In genomic region chr4:3784469-3785291, GRCh38 we compare ENCODE assay signal across 21 cellular contexts. TPM values are rescaled to one million over a fixed set of nuclear protein-coding genes. Genes with fewer than 3 reads are reported as not detected.
DNase-seq lines count a peak whose midpoint lies in the region; ATAC-seq, FAIRE-seq and TF ChIP-seq lines count a peak whose summit lies in the region.
"Had no signal": no experiment of that assay in that cellular context is flagged by ENCODE, and none has a peak within 500 bp of the region (broad histone marks: within the 10 kb centered on the region; RNA-seq: fewer than 3 reads in every experiment).

No MANE protein-coding gene starts in this region.

- WGBS in pancreas, 2 donors, result 27 to 33% methylated on average over 23 of the region's 23 CpGs

- intact Hi-C loops in pancreas (cut with DNase I), result no loop called here

- H3K36me3 ChIP-seq in bronchial epithelial cell (ENCODE audit: control insufficient read depth, insufficient read depth, low read length), result no peaks in the 10 kb centered on the region
- H3K36me3 ChIP-seq in pancreas, result no peaks in the 10 kb centered on the region
- H3K36me3 ChIP-seq: esophagus muscularis mucosa, thoracic aorta had no signal

- no peaks in the 10 kb centered on the region for H3K9me3 ChIP-seq in pancreas
- H3K9me3 ChIP-seq: A549, esophagus muscularis mucosa, SK-N-SH, thoracic aorta had no signal

- DNase-seq in NCI-H82 (lab: John Stamatoyannopoulos, UW), result peak; percentile 30
- DNase-seq in NCI-H82 treated with DMSO at 0.1 percent for 48 hours (lab: John Stamatoyannopoulos, UW; ENCODE audit: unreplicated experiment), result no peak
- DNase-seq in NCI-H2196 (lab: John Stamatoyannopoulos, UW; ENCODE audit: unreplicated experiment), result peak; percentile 81
- peak; percentile 7 for DNase-seq in bronchial epithelial cell (ENCODE audit: low read depth)
- DNase-seq in pancreas, result peak in 2 of 6 donors; percentile 31 to 75
- no peak for DNase-seq in medulla oblongata (ENCODE audit: extremely low spot score)
- DNase-seq: activated naive CD4-positive, alpha-beta T cell treated with Interleukin-2 at 50 U/mL for 16 hours; activated T-cell treated with anti-CD3 and anti-CD28 coated beads, Interleukin-2, amount 50 U/mL, for 1 hour; C1 segment of cervical spinal cord; effector CD8-positive, alpha-beta T cell; KG1; MV-4-11; NCI-H2029; SK-N-SH; stimulated activated CD4-positive, alpha-beta T cell treated with anti-CD3 and anti-CD28 coated beads, Interleukin-1b, Interleukin-23, amount 100 ng/mL, for 48 hours; stimulated activated naive B cell treated with anti-CD40 and anti-IgM and Interleukin-4, amounts not matched to agents 10 μg/mL and 1 μg/mL and 100 μg/mL, for 72 hours had no signal

- H3K27me3 ChIP-seq in bronchial epithelial cell (ENCODE audit: control insufficient read depth, insufficient read depth, low read length) (no peaks in the 10 kb centered on the region), pancreas (peaks cover 0 to 5% (median 0%) of the 10 kb centered on the region in 4 donors)

- FAIRE-seq in bronchial epithelial cell (lab: Jason Lieb, UNC) (no peak), pancreas (lab: Jason Lieb, UNC) (no peak)
- FAIRE-seq: A549 had no signal

- peak overlapping the region in 2 of 4 donors; percentile 22 to 41 for H3K27ac ChIP-seq in pancreas
- H3K27ac ChIP-seq: A549, esophagus muscularis mucosa, thoracic aorta had no signal

- H3K4me3 ChIP-seq in bronchial epithelial cell (ENCODE audit: low read depth, low read length) (no peak overlapping the region), pancreas (no peak overlapping the region)
- H3K4me3 ChIP-seq: A549, esophagus muscularis mucosa, thoracic aorta had no signal

- TF ChIP-seq CTCF in bronchial epithelial cell (IDR thresholded peaks at IDR 0.05; ENCODE audit: insufficient read depth, low read length, severe bottlenecking) (no peak), pancreas (IDR thresholded peaks at IDR 0.05) (no peak)

- peak; percentile 16 to 58 (median 44) for ATAC-seq in pancreas
- ATAC-seq in GM21360 (IDR thresholded peaks at IDR 0.05; ENCODE audit: unreplicated experiment), result no peak
- ATAC-seq in GM21825 (IDR thresholded peaks at IDR 0.05; ENCODE audit: unreplicated experiment), result no peak

- peaks cover 0 to 8% (median 8%) of the 10 kb centered on the region in 3 donors for H3K4me1 ChIP-seq in pancreas

RNA-seq across cellular contexts. Expression of gene ADRA2C, which starts 18.5 kb away (rescaled TPM):
- total RNA-seq in bronchial epithelial cell (under 0.01 and 0.13 TPM in 2 replicates), pancreas (1 to 10 TPM; 1.1 to 6.8 (median 3.0) TPM)
- polyA plus RNA-seq in pancreas, result 1 to 10 TPM; 1.9 to 5.3 TPM

Comparison
In these comparisons a context has a peak if more than half of its experiments do, and no peak if none do; other contexts are left out.
1. DNase-seq: peak in NCI-H82 (single experiment), NCI-H2196 (single experiment) and bronchial epithelial cell (single experiment); none in NCI-H82 treated with DMSO at 0.1 percent for 48 hours (single experiment) and medulla oblongata (single experiment).
2. ATAC-seq: peak in pancreas (4 of 4); none in GM21360 (single experiment) and GM21825 (single experiment).